ENCODE assay signal across 1 cellular context in the genomic region with DNA sequence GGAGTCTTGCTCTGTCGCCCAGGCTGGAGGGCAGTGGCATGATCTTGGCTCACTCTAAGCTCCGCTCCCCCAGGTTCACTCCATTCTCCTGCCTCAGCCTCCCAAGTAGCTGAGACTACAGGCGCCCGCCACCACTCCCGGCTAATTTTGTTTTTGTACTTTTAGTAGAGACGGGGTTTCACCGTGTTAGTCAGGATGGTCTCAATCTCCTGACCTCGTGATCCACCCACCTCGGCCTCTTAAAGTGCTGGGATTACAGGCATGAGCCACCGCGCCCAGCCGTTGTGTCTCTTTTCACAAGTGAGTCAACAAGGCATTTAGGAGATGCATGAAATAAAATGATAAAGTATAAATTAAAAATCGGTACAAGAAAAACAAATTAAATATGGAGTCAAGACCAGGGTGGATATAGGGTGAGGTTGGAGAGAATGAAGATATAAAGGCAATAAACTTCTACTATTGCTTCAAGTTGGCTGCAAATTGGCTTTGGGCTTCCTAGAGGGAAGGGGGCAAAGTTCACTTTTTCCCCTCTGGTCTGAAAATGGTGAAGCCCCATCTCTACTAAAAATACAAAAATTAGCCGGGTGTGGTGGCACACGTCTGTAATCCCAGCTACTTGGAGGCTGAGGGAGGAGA. TPM values are rescaled to one million over a fixed set of nuclear protein-coding genes. Genes with fewer than 3 reads are reported as not detected.
"Had no signal": no experiment of that assay in that cellular context is flagged by ENCODE, and none has a peak within 500 bp of the region (broad histone marks: within the 10 kb centered on the region; RNA-seq: fewer than 3 reads in every experiment).

No MANE protein-coding gene starts in this region.

RNA-seq across cellular contexts. Expression of a gene that starts 44.3 kb away (rescaled TPM):
- polyA plus RNA-seq: naive thymus-derived CD4-positive, alpha-beta T cell had no signal
